ENCODE assay signal across 24 cellular contexts in the genomic region with DNA sequence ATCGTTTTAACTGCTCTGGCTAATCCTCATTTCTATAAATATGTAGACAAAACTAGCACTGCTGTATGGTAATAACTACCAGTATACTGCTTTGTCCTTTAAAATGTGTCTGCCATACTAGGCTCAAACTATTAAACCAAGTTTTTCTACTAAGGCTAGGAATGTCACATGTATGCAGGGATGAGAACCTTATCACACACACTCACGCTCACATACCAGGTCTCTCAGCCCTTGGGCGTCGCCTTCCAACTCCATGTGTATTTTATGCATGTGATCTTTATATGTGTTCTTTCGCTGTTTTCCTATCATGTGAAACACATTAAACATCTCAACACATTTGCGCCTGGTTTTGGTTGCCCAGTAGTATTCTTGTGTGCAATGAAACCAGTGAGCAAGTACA.
"Had no signal": no experiment of that assay in that cellular context is flagged by ENCODE, and none has a peak within 500 bp of the region (broad histone marks: within the 10 kb centered on the region; RNA-seq: fewer than 3 reads in every experiment).

No MANE protein-coding gene starts in this region.

- H3K27me3 ChIP-seq: gastroesophageal sphincter, heart right ventricle, tibial artery, uterus had no signal

- H3K4me3 ChIP-seq: gastroesophageal sphincter, heart right ventricle, lung, tibial artery, uterus had no signal

- H3K9me3 ChIP-seq: gastroesophageal sphincter, uterus had no signal

- H3K27me3 Mint-ChIP-seq: activated naive CD8-positive, alpha-beta T cell; brain; naive thymus-derived CD4-positive, alpha-beta T cell had no signal

- H3K36me3 ChIP-seq: uterus had no signal

- H3K27ac ChIP-seq: gastroesophageal sphincter, heart right ventricle, tibial artery, uterus, WERI-Rb-1 had no signal

- FAIRE-seq: islet of Langerhans had no signal

- DNase-seq: activated CD4-positive, alpha-beta T cell treated with anti-CD3 and anti-CD28 coated beads for 4 hours; activated CD8-positive, alpha-beta memory T cell treated with anti-CD3 and anti-CD28 coated beads, Interleukin-2, amount 50 U/mL, for 48 hours; activated gamma-delta T cell treated with Interleukin-2 at 50 U/mL for 16 hours; activated T-cell treated with anti-CD3 and anti-CD28 coated beads, Interleukin-2, amount 50 U/mL, for 72 hours; amygdala; cerebellar nuclear complex; dermis blood vessel endothelial cell; heart right ventricle; left colon; naive thymus-derived CD4-positive, alpha-beta T cell; posterior cingulate gyrus; retina; stimulated activated CD4-positive, alpha-beta T cell treated with anti-CD3 and anti-CD28 coated beads, Interleukin-15, amount 100 ng/mL, for 24 hours; stimulated activated CD4-positive, alpha-beta T cell treated with anti-CD3 and anti-CD28 coated beads, Interleukin-4, amount 100 ng/mL, for 24 hours; stimulated activated naive CD4-positive, alpha-beta T cell; T-helper 9 cell; tibial artery; uterus; WERI-Rb-1 had no signal

- H3K27ac Mint-ChIP-seq: activated naive CD8-positive, alpha-beta T cell; activated T-cell treated with anti-CD3 and anti-CD28 coated beads, Interleukin-2, amount 50 U/mL, for 72 hours; naive thymus-derived CD4-positive, alpha-beta T cell had no signal

- ATAC-seq: activated T-cell treated with anti-CD3 and anti-CD28 coated beads, Interleukin-2, amount 50 U/mL, for 72 hours; gastroesophageal sphincter; left colon; naive thymus-derived CD4-positive, alpha-beta T cell had no signal

- H3K4me1 ChIP-seq: gastroesophageal sphincter, uterus had no signal

- H3K4me3 Mint-ChIP-seq: activated naive CD8-positive, alpha-beta T cell; activated T-cell treated with anti-CD3 and anti-CD28 coated beads, Interleukin-2, amount 50 U/mL, for 72 hours; brain had no signal
